In genomic region chr12:120994589-120995337, GRCh38 we compare ENCODE assay signal across 1 cellular context.
TF ChIP-seq lines count a peak whose summit lies in the region.

No MANE protein-coding gene starts in this region.

TF ChIP-seq in HEK293, 187 proteins besides CTCF, POLR2A, EP300 and RAD21 (continued from another document):
- peak; percentile 21; the same call in 1 of the 2 replicates for TF ChIP-seq ZNF501 (tag by site-specific recombination; IDR thresholded peaks at IDR 0.05)
- no peak for TF ChIP-seq KLF10 (tag by site-specific recombination; IDR thresholded peaks at IDR 0.05)
- TF ChIP-seq ZNF704 (tag by site-specific recombination; IDR thresholded peaks at IDR 0.05): no peak
- TF ChIP-seq ZNF391 (tag by site-specific recombination; IDR thresholded peaks at IDR 0.05; ENCODE audit: borderline replicate concordance, low read depth): peak; percentile 28; the same call in 1 of the 2 replicates
- TF ChIP-seq KLF8 (tag by site-specific recombination; IDR thresholded peaks at IDR 0.05): peak; percentile 94
- TF ChIP-seq SP7 (tag by site-specific recombination; IDR thresholded peaks at IDR 0.05): no peak
- TF ChIP-seq ZFP41 (tag by site-specific recombination; IDR thresholded peaks at IDR 0.05; ENCODE audit: borderline replicate concordance): no peak
- no peak for TF ChIP-seq ZNF521 (tag by site-specific recombination; IDR thresholded peaks at IDR 0.05)
- TF ChIP-seq ZNF280D (tag by site-specific recombination; IDR thresholded peaks at IDR 0.05): peak; percentile 80; the same call in 1 of the 2 replicates
- TF ChIP-seq ZNF169 (tag by site-specific recombination; IDR thresholded peaks at IDR 0.05): 0 out of 2 replicates have a peak, but pooled peaks have one; percentile 38
- peak; percentile 18; the same call in 1 of the 2 replicates for TF ChIP-seq ZNF692 (tag by site-specific recombination; IDR thresholded peaks at IDR 0.05)
- TF ChIP-seq ZNF529 (tag by site-specific recombination; IDR thresholded peaks at IDR 0.05; ENCODE audit: insufficient replicate concordance): no peak
- peak; percentile 33; the same call in 1 of the 2 replicates for TF ChIP-seq ZSCAN4 (tag by site-specific recombination; IDR thresholded peaks at IDR 0.05)
- no peak for TF ChIP-seq ZNF302 (tag by site-specific recombination; IDR thresholded peaks at IDR 0.05; ENCODE audit: low read depth)
- TF ChIP-seq SP2 (tag by site-specific recombination; IDR thresholded peaks at IDR 0.05): 0 out of 2 replicates have a peak, but pooled peaks have one; percentile 4
- no peak for TF ChIP-seq ZNF18 (tag by site-specific recombination; IDR thresholded peaks at IDR 0.05)
- no peak for TF ChIP-seq ZNF548 (tag by site-specific recombination; IDR thresholded peaks at IDR 0.05)
- TF ChIP-seq ZNF639 (tag by site-specific recombination; IDR thresholded peaks at IDR 0.05): peak; percentile 88
- peak; percentile 99 for TF ChIP-seq ZBTB17 (tag by site-specific recombination; IDR thresholded peaks at IDR 0.05)
- TF ChIP-seq ZNF629 (tag by site-specific recombination; IDR thresholded peaks at IDR 0.05): no peak
- TF ChIP-seq ZNF341 (tag by site-specific recombination; IDR thresholded peaks at IDR 0.05; ENCODE audit: low read depth): no peak
- no peak for TF ChIP-seq ZNF660 (tag by site-specific recombination; IDR thresholded peaks at IDR 0.05)
- TF ChIP-seq ZNF274 (IDR thresholded peaks at IDR 0.05; ENCODE audit: low read length): no peak
- no peak; the same call in 1 of the 2 replicates for TF ChIP-seq ZNF274 (tag by site-specific recombination; IDR thresholded peaks at IDR 0.05; ENCODE audit: borderline replicate concordance)
- no peak for TF ChIP-seq ZBTB8A (tag by site-specific recombination; IDR thresholded peaks at IDR 0.05)
- 0 out of 2 replicates have a peak, but pooled peaks have one; percentile 2 for TF ChIP-seq ZNF140 (tag by site-specific recombination; IDR thresholded peaks at IDR 0.05)
- no peak for TF ChIP-seq ZXDB (tag by site-specific recombination; IDR thresholded peaks at IDR 0.05)
- TF ChIP-seq ZBTB20 (tag by site-specific recombination; IDR thresholded peaks at IDR 0.05): no peak
- TF ChIP-seq SP3 (tag by site-specific recombination; IDR thresholded peaks at IDR 0.05): no peak
- TF ChIP-seq ZNF670 (tag by site-specific recombination; IDR thresholded peaks at IDR 0.05; ENCODE audit: low read depth): no peak
- TF ChIP-seq ZNF585B (tag by site-specific recombination; IDR thresholded peaks at IDR 0.05): no peak
- TF ChIP-seq ZNF324 (tag by site-specific recombination; IDR thresholded peaks at IDR 0.05): peak; percentile 83
- 0 out of 2 replicates have a peak, but pooled peaks have one; percentile 24 for TF ChIP-seq ZNF24 (tag by site-specific recombination; IDR thresholded peaks at IDR 0.05)
- TF ChIP-seq ZNF580 (tag by site-specific recombination; IDR thresholded peaks at IDR 0.05): 0 out of 2 replicates have a peak, but pooled peaks have one; percentile 41
- TF ChIP-seq ZSCAN30 (tag by site-specific recombination; IDR thresholded peaks at IDR 0.05): no peak
- peak; percentile 41; the same call in 1 of the 2 replicates for TF ChIP-seq ATF2 (tag by site-specific recombination; IDR thresholded peaks at IDR 0.05; ENCODE audit: low read depth)
